ENCODE assay signal across 1 cellular context in genomic region chr6:24872769-24873168, GRCh38.
TF ChIP-seq lines count a peak whose summit lies in the region.

No MANE protein-coding gene starts in this region.

TF ChIP-seq in GM23338, 12 proteins besides CTCF, POLR2A, EP300 and RAD21:
- TF ChIP-seq JUNB (IDR thresholded peaks at IDR 0.05; ENCODE audit: unreplicated experiment) = no peak
- TF ChIP-seq, protein P1, sequence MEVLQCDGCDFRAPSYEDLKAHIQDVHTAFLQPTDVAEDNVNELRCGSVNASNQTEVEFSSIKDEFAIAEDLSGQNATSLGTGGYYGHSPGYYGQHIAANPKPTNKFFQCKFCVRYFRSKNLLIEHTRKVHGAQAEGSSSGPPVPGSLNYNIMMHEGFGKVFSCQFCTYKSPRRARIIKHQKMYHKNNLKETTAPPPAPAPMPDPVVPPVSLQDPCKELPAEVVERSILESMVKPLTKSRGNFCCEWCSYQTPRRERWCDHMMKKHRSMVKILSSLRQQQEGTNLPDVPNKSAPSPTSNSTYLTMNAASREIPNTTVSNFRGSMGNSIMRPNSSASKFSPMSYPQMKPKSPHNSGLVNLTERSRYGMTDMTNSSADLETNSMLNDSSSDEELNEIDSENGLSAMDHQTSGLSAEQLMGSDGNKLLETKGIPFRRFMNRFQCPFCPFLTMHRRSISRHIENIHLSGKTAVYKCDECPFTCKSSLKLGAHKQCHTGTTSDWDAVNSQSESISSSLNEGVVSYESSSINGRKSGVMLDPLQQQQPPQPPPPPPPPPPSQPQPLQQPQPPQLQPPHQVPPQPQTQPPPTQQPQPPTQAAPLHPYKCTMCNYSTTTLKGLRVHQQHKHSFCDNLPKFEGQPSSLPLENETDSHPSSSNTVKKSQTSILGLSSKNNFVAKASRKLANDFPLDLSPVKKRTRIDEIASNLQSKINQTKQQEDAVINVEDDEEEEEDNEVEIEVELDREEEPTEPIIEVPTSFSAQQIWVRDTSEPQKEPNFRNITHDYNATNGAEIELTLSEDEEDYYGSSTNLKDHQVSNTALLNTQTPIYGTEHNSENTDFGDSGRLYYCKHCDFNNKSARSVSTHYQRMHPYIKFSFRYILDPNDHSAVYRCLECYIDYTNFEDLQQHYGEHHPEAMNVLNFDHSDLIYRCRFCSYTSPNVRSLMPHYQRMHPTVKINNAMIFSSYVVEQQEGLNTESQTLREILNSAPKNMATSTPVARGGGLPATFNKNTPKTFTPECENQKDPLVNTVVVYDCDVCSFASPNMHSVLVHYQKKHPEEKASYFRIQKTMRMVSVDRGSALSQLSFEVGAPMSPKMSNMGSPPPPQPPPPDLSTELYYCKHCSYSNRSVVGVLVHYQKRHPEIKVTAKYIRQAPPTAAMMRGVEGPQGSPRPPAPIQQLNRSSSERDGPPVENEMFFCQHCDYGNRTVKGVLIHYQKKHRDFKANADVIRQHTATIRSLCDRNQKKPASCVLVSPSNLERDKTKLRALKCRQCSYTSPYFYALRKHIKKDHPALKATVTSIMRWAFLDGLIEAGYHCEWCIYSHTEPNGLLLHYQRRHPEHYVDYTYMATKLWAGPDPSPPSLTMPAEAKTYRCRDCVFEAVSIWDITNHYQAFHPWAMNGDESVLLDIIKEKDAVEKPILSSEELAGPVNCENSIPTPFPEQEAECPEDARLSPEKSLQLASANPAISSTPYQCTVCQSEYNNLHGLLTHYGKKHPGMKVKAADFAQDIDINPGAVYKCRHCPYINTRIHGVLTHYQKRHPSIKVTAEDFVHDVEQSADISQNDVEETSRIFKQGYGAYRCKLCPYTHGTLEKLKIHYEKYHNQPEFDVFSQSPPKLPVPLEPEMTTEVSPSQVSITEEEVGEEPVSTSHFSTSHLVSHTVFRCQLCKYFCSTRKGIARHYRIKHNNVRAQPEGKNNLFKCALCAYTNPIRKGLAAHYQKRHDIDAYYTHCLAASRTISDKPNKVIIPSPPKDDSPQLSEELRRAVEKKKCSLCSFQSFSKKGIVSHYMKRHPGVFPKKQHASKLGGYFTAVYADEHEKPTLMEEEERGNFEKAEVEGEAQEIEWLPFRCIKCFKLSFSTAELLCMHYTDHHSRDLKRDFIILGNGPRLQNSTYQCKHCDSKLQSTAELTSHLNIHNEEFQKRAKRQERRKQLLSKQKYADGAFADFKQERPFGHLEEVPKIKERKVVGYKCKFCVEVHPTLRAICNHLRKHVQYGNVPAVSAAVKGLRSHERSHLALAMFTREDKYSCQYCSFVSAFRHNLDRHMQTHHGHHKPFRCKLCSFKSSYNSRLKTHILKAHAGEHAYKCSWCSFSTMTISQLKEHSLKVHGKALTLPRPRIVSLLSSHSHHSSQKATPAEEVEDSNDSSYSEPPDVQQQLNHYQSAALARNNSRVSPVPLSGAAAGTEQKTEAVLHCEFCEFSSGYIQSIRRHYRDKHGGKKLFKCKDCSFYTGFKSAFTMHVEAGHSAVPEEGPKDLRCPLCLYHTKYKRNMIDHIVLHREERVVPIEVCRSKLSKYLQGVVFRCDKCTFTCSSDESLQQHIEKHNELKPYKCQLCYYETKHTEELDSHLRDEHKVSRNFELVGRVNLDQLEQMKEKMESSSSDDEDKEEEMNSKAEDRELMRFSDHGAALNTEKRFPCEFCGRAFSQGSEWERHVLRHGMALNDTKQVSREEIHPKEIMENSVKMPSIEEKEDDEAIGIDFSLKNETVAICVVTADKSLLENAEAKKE (CRISPR knock-in tag; IDR thresholded peaks at IDR 0.05) = no peak
- TF ChIP-seq ETS1 (IDR thresholded peaks at IDR 0.05) = no peak
- no peak for TF ChIP-seq POLR2AphosphoS5 (IDR thresholded peaks at IDR 0.05; ENCODE audit: low read depth)
- no peak for TF ChIP-seq ZNF114 (CRISPR knock-in tag; IDR thresholded peaks at IDR 0.05)
- no peak for TF ChIP-seq REST (IDR thresholded peaks at IDR 0.05; ENCODE audit: unreplicated experiment)
- TF ChIP-seq EZH2 (IDR thresholded peaks at IDR 0.05; ENCODE audit: low read depth, unreplicated experiment) = no peak
TF ChIP-seq in GM23338: peak in this region for 0.
